ENCODE assay signal across 18 cellular contexts in the genomic region with DNA sequence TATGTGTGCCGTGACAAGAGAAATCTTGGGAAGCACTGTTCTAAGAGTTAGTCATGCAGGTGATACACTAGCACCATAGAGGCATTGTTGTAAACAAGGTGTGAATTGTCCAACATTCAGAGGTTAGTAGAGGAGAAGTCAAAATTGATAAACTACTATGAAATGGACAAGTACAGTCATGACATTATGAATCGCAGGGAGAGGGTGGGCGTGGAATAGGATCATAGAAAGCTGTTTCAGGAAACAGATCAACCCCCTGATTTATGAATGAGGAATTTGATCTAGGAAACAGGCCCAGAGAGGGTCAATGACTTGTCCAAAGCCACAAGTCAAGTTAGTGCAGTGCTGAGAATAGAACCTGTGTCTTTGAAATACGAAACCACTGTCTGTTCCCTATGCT. TPM values are rescaled to one million over a fixed set of nuclear protein-coding genes. Genes with fewer than 3 reads are reported as not detected.
"Had no signal": no experiment of that assay in that cellular context is flagged by ENCODE, and none has a peak within 500 bp of the region (broad histone marks: within the 10 kb centered on the region; RNA-seq: fewer than 3 reads in every experiment).

No MANE protein-coding gene starts in this region.

- H3K27ac Mint-ChIP-seq: activated naive CD4-positive, alpha-beta T cell treated with anti-CD3 and anti-CD28 coated beads for 36 hours; nephron progenitor cell had no signal

- H3K27me3 ChIP-seq: transverse colon, vagina had no signal

- DNase-seq: activated CD4-positive, alpha-beta T cell treated with anti-CD3 and anti-CD28 coated beads for 1 hour; activated CD4-positive, alpha-beta T cell treated with anti-CD3 and anti-CD28 coated beads, Interleukin-2, amount 50 U/mL, for 4 hours; activated naive CD4-positive, alpha-beta T cell treated with anti-CD3 and anti-CD28 coated beads for 36 hours; activated T-cell treated with anti-CD3 and anti-CD28 coated beads for 4 hours; caudate nucleus; left ventricle myocardium inferior; nephron progenitor cell; occipital lobe; stimulated activated CD4-positive, alpha-beta T cell treated with anti-CD3 and anti-CD28 coated beads, Interleukin-15, amount 100 ng/mL, for 24 hours; stimulated activated CD4-positive, alpha-beta T cell treated with anti-CD3 and anti-CD28 coated beads, Interleukin-4, amount 100 ng/mL, for 24 hours; stimulated activated naive CD4-positive, alpha-beta T cell treated with Interleukin-2 at 50 U/mL for 16 hours; substantia nigra; T1000; transverse colon had no signal

- H3K9me3 ChIP-seq: left ventricle myocardium inferior, transverse colon, vagina had no signal

- H3K27ac ChIP-seq: left ventricle myocardium inferior, skin epidermis, vagina, VCaP had no signal

- H3K4me3 ChIP-seq: left ventricle myocardium inferior, skin epidermis, transverse colon, vagina had no signal

- H3K4me1 Mint-ChIP-seq: nephron progenitor cell had no signal

- H3K9me3 Mint-ChIP-seq: activated naive CD4-positive, alpha-beta T cell treated with anti-CD3 and anti-CD28 coated beads for 36 hours; nephron progenitor cell had no signal

- H3K4me1 ChIP-seq: vagina had no signal

- H3K4me3 Mint-ChIP-seq: activated naive CD4-positive, alpha-beta T cell treated with anti-CD3 and anti-CD28 coated beads for 36 hours; nephron progenitor cell had no signal

RNA-seq across cellular contexts. Expression of a gene that starts 58.5 kb away (rescaled TPM):
- total RNA-seq: kidney epithelial cell, left ventricle myocardium inferior, occipital lobe had no signal
